ENCODE assay signal across 9 cellular contexts in genomic region chr2:70901235-70902066, GRCh38. TPM values are rescaled to one million over a fixed set of nuclear protein-coding genes. Genes with fewer than 3 reads are reported as not detected.
DNase-seq lines count a peak whose midpoint lies in the region; ATAC-seq and TF ChIP-seq lines count a peak whose summit lies in the region.
"Had no signal": no experiment of that assay in that cellular context is flagged by ENCODE, and none has a peak within 500 bp of the region (broad histone marks: within the 10 kb centered on the region; RNA-seq: fewer than 3 reads in every experiment).

No MANE protein-coding gene starts in this region.

- no peak overlapping the region for H3K27ac Mint-ChIP-seq in CD4-positive, alpha-beta T cell
- H3K27ac Mint-ChIP-seq in stimulated activated naive CD8-positive, alpha-beta T cell treated with anti-CD3 and anti-CD28 coated beads, Interleukin-15, amount 100 ng/mL, for 72 hours: peak overlapping the region; percentile 57 to 88

- no peak overlapping the region for H2BK15ac ChIP-seq in IMR-90 (ENCODE audit: low read depth, low read length)

- no peak for TF ChIP-seq RAD21 in IMR-90 (IDR thresholded peaks at IDR 0.05; ENCODE audit: low read length)

- H3K9me3 ChIP-seq in CD4-positive, alpha-beta T cell (ENCODE audit: control insufficient read depth, low read length): no peaks in the 10 kb centered on the region
- no peaks in the 10 kb centered on the region for H3K9me3 ChIP-seq in IMR-90 (ENCODE audit: control insufficient read depth, insufficient read depth, low read length)
- H3K9me3 ChIP-seq: neutrophil had no signal

- 0 out of 2 replicates have a peak overlapping the region, but pooled peaks have one; percentile 19 for H3K56ac ChIP-seq in IMR-90 (ENCODE audit: extremely low read depth, insufficient read depth, low read length)

- H3K79me1 ChIP-seq in IMR-90 (ENCODE audit: low read depth in 1 of 2, low read length in 2 of 2): peaks cover 7 to 17% of the 10 kb centered on the region in 2 experiments; a peak in 2 of 4 replicates

- peak overlapping the region; percentile 86 for H3K9ac ChIP-seq in IMR-90 (ENCODE audit: low read depth, low read length)

- TF ChIP-seq POLR2A in IMR-90 (IDR thresholded peaks at IDR 0.05; ENCODE audit: low read depth, low read length): no peak

- peak overlapping the region; percentile 95 for H3K4me2 ChIP-seq in IMR-90 (ENCODE audit: low read depth, low read length)

- H3K4me3 ChIP-seq in IMR-90 (ENCODE audit: insufficient read depth, low read depth, low read length): peak overlapping the region; percentile 58

- H2BK20ac ChIP-seq in IMR-90 (ENCODE audit: low read depth, low read length): no peak overlapping the region

- no peaks in the 10 kb centered on the region; the same call in 1 of the 2 replicates for H4K20me1 ChIP-seq in IMR-90 (ENCODE audit: insufficient read depth, low read length)

- H3K4me3 Mint-ChIP-seq in CD4-positive, alpha-beta T cell: peak overlapping the region; percentile 80
- peak overlapping the region; percentile 70 to 86 for H3K4me3 Mint-ChIP-seq in stimulated activated naive CD8-positive, alpha-beta T cell treated with anti-CD3 and anti-CD28 coated beads, Interleukin-15, amount 100 ng/mL, for 72 hours

- no peaks in the 10 kb centered on the region for H3K9me3 Mint-ChIP-seq in CD4-positive, alpha-beta T cell
- no peaks in the 10 kb centered on the region for H3K9me3 Mint-ChIP-seq in stimulated activated naive CD8-positive, alpha-beta T cell treated with anti-CD3 and anti-CD28 coated beads, Interleukin-15, amount 100 ng/mL, for 72 hours

- WGBS in IMR-90 (ENCODE audit: extremely low coverage in 2 of 2, insufficient read length in 1 of 2), 2 experiments: 1% methylated on average over 25 of the region's 77 CpGs; no CpG with 5 or more reads in 1 of the 2 experiments

- peak overlapping the region; percentile 98 for H3K14ac ChIP-seq in IMR-90 (replicated peaks; ENCODE audit: low read depth, low read length)

- no peak for TF ChIP-seq CTCF in CD4-positive, alpha-beta T cell (IDR thresholded peaks at IDR 0.05)
- no peak for TF ChIP-seq CTCF in IMR-90 (conservative IDR thresholded peaks at IDR 0.05; ENCODE audit: low read depth, low read length)

- no peak overlapping the region for H3K27ac ChIP-seq in CD4-positive, alpha-beta T cell (ENCODE audit: low read depth, low read length)
- H3K27ac ChIP-seq in IMR-90 (ENCODE audit: insufficient read depth, low read length): peak overlapping the region; percentile 74
- H3K27ac ChIP-seq: neutrophil had no signal

- H2BK120ac ChIP-seq in IMR-90 (ENCODE audit: low read depth, low read length): peak overlapping the region; percentile 61; the same call in 1 of the 2 replicates

- H3K36me3 Mint-ChIP-seq in CD4-positive, alpha-beta T cell (ENCODE audit: low read depth): no peaks in the 10 kb centered on the region

- H3K4me1 Mint-ChIP-seq in CD4-positive, alpha-beta T cell (ENCODE audit: low read depth): peaks cover 34% of the 10 kb centered on the region
- peaks cover 75% of the 10 kb centered on the region for H3K4me1 Mint-ChIP-seq in stimulated activated naive CD8-positive, alpha-beta T cell treated with anti-CD3 and anti-CD28 coated beads, Interleukin-15, amount 100 ng/mL, for 72 hours

- ATAC-seq in CD4-positive, alpha-beta T cell (ENCODE audit: poor library complexity): peak; percentile 32
- ATAC-seq in IMR-90 (ENCODE audit: low read depth): peak; percentile 17
- peak; percentile 24 for ATAC-seq in stimulated activated naive CD8-positive, alpha-beta T cell treated with anti-CD3 and anti-CD28 coated beads, Interleukin-15, amount 100 ng/mL, for 72 hours

- POLR2A ChIA-PET in CD4-positive, alpha-beta T cell (lab: Charles Lee): no interaction called here
- POLR2A ChIA-PET in IMR-90 (lab: Charles Lee; ENCODE audit: unreplicated experiment): interaction anchor here (0.7 kb wide), 1 partner anchor 27 kb away, joined by 5 read pairs; no protein-coding TSS in a partner anchor

- H3K4ac ChIP-seq in IMR-90 (ENCODE audit: low read depth, low read length): peak overlapping the region; percentile 88

- no peak overlapping the region for H2AK5ac ChIP-seq in IMR-90 (ENCODE audit: low read depth, low read length)

- H3K9me1 ChIP-seq in IMR-90 (ENCODE audit: insufficient read depth, low read length): no peaks in the 10 kb centered on the region

- H3K18ac ChIP-seq in IMR-90 (ENCODE audit: low read depth, low read length): peak overlapping the region; percentile 53; the same call in 1 of the 2 replicates

- peak overlapping the region; percentile 71 for H2AK9ac ChIP-seq in IMR-90 (replicated peaks; ENCODE audit: low read depth, low read length, poor library complexity)

- peaks cover 4% of the 10 kb centered on the region; the same call in 1 of the 2 replicates for H3K4me1 ChIP-seq in IMR-90 (ENCODE audit: control insufficient read depth, insufficient read depth, low read length)

- BruUV-seq in IMR-90 (replicated peaks; lab: Mats Ljungman, UMichigan): no TSS peak

- peak overlapping the region; percentile 66; the same call in 1 of the 2 replicates for H4K5ac ChIP-seq in IMR-90 (ENCODE audit: low read depth, low read length)

- dilution Hi-C loops in IMR-90 (cut with HindIII; ENCODE audit: low sequenced_read_pairs, unreplicated experiment): no loop called here

- DNase-seq in CD4-positive, alpha-beta T cell: no peak
- DNase-seq in IMR-90: peak; percentile 34
- DNase-seq in astrocyte of the hippocampus (ENCODE audit: low read depth, low spot score): peak; percentile 72
- DNase-seq in islet precursor cell: peak; percentile 77
- DNase-seq in stimulated activated naive CD8-positive, alpha-beta T cell treated with anti-CD3 and anti-CD28 coated beads, Interleukin-15, amount 100 ng/mL, for 72 hours: no peak
- no peak for DNase-seq in midbrain (lab: John Stamatoyannopoulos, UW)
- no peak for DNase-seq in activated CD4-positive, CD25-positive, alpha-beta regulatory T cell treated with anti-CD3 and anti-CD28 coated beads, Interleukin-2, amount 50 U/mL, for 72 hours
- DNase-seq in NCI-H446 treated with DMSO at 0.1 percent for 48 hours (lab: John Stamatoyannopoulos, UW): no peak

- peaks cover 97% of the 10 kb centered on the region for H3K27me3 ChIP-seq in CD4-positive, alpha-beta T cell (ENCODE audit: control insufficient read depth, insufficient read depth, low read length)
- peaks cover 46% of the 10 kb centered on the region for H3K27me3 ChIP-seq in IMR-90 (ENCODE audit: control insufficient read depth, insufficient read depth, low read length)

- H3K27me3 Mint-ChIP-seq in CD4-positive, alpha-beta T cell: peaks cover 98% of the 10 kb centered on the region
- H3K27me3 Mint-ChIP-seq in stimulated activated naive CD8-positive, alpha-beta T cell treated with anti-CD3 and anti-CD28 coated beads, Interleukin-15, amount 100 ng/mL, for 72 hours: peaks cover 100% of the 10 kb centered on the region

- H3K36me3 ChIP-seq in IMR-90 (ENCODE audit: control insufficient read depth, insufficient read depth, low read length): no peaks in the 10 kb centered on the region; the same call in 1 of the 2 replicates
- H3K36me3 ChIP-seq: neutrophil had no signal

- no peak overlapping the region for H2BK5ac ChIP-seq in IMR-90 (ENCODE audit: low read depth, low read length, poor library complexity, severe bottlenecking)

- H2AFZ ChIP-seq in IMR-90 (replicated peaks; ENCODE audit: low read length, poor library complexity): peak overlapping the region; percentile 90

- in situ Hi-C loops in IMR-90 (cut with MboI; ENCODE audit: low sequenced_read_pairs): no loop called here

- H4K8ac ChIP-seq in IMR-90 (ENCODE audit: low read depth in 2 of 2, low read length in 2 of 2): peak overlapping the region; percentile 50 to 82; a peak in 3 of 4 replicates

- H4K91ac ChIP-seq in IMR-90 (ENCODE audit: insufficient read depth, low read depth, low read length): peak overlapping the region; percentile 76; the same call in 1 of the 2 replicates

- CTCF ChIA-PET in CD4-positive, alpha-beta T cell (lab: Charles Lee): no interaction called here
- CTCF ChIA-PET in IMR-90 (lab: Yijun Ruan, JAX): no interaction called here

- intact Hi-C loops in CD4-positive, alpha-beta T cell (cut with DNase I, micrococcal nuclease): no loop called here
- intact Hi-C loops in IMR-90 (cut with micrococcal nuclease): no loop called here

- H3K23ac ChIP-seq in IMR-90 (ENCODE audit: low read depth, low read length): peak overlapping the region; percentile 59

TF ChIP-seq in IMR-90, 13 proteins besides CTCF, POLR2A, EP300 and RAD21:
- TF ChIP-seq CEBPB (IDR thresholded peaks at IDR 0.05; ENCODE audit: low read depth, low read length) (peak; percentile 72), RCOR1 (IDR thresholded peaks at IDR 0.05; ENCODE audit: insufficient replicate concordance, low read length) (no peak)

RNA-seq across cellular contexts. Expression of gene VAX2, which starts 1.1 kb away (rescaled TPM):
- total RNA-seq in CD4-positive, alpha-beta T cell: not detected
- total RNA-seq in IMR-90 (2012; rRNA removed): 0.36 and 0.56 TPM in 2 replicates
- 1.5 and 2.4 TPM in 2 replicates for polyA plus RNA-seq in IMR-90 (2012; rRNA removed)
- 3.2 and 3.5 TPM in 2 replicates for polyA plus RNA-seq in IMR-90 (2012; cell fraction: cytosol; rRNA removed)
- 6.0 and 12.7 TPM in 2 replicates for polyA plus RNA-seq in IMR-90 (2012; cell fraction: nucleus; rRNA removed; ENCODE audit: low replicate concordance)

RNA-seq across cellular contexts. Expression of gene ATP6V1B1, which starts 34.2 kb away (rescaled TPM):
- total RNA-seq in CD4-positive, alpha-beta T cell: not detected
- 0.28 TPM in 1 of 2 replicates, not detected in the other for total RNA-seq in IMR-90 (2012; rRNA removed)
- polyA plus RNA-seq in IMR-90 (2012; rRNA removed): 1.3 and 1.4 TPM in 2 replicates
- 0.51 TPM in 1 of 2 replicates, not detected in the other for polyA plus RNA-seq in IMR-90 (2012; cell fraction: cytosol; rRNA removed)
- 17.8 and 20.6 TPM in 2 replicates for polyA plus RNA-seq in IMR-90 (2012; cell fraction: nucleus; rRNA removed; ENCODE audit: low replicate concordance)

Comparison
In these comparisons a context has a peak if more than half of its experiments do, and no peak if none do; other contexts are left out.
1. DNase-seq: peak in IMR-90 (single experiment), astrocyte of the hippocampus (single experiment) and islet precursor cell (single experiment); none in CD4-positive, alpha-beta T cell (0 of 10), stimulated activated naive CD8-positive, alpha-beta T cell treated with anti-CD3 and anti-CD28 coated beads, Interleukin-15, amount 100 ng/mL, for 72 hours (0 of 2), midbrain (single experiment), activated CD4-positive, CD25-positive, alpha-beta regulatory T cell treated with anti-CD3 and anti-CD28 coated beads, Interleukin-2, amount 50 U/mL, for 72 hours (single experiment) and NCI-H446 treated with DMSO at 0.1 percent for 48 hours (single experiment).
2. Peak in every context shown above with its lines, with median percentiles within 50 percentile points of each other: ATAC-seq.